In genomic region chr14:99966436-99966835, GRCh38 we compare ENCODE assay signal across 1 cellular context.
TF ChIP-seq lines count a peak whose summit lies in the region.

No MANE protein-coding gene starts in this region.

TF ChIP-seq in H1, 55 proteins besides CTCF, POLR2A, EP300 and RAD21 (continued from another document):
- no peak for TF ChIP-seq KDM4A (IDR thresholded peaks at IDR 0.05; ENCODE audit: low read depth, low read length, severe bottlenecking)
- no peak for TF ChIP-seq GABPA (IDR thresholded peaks at IDR 0.05; ENCODE audit: borderline replicate concordance, insufficient read depth, low read length)
- TF ChIP-seq SP1 (IDR thresholded peaks at IDR 0.05; ENCODE audit: low read depth, low read length) = no peak
- no peak for TF ChIP-seq BCL11A (IDR thresholded peaks at IDR 0.05; ENCODE audit: low read depth in 2 of 2, low read length in 2 of 2)
- TF ChIP-seq RNF2 (IDR thresholded peaks at IDR 0.05; ENCODE audit: borderline replicate concordance, low read depth, low read length, missing control alignments, poor library complexity, severe bottlenecking) = no peak
- no peak for TF ChIP-seq CBX5 (IDR thresholded peaks at IDR 0.05; ENCODE audit: low read depth, low read length)
- TF ChIP-seq HDAC6 (IDR thresholded peaks at IDR 0.05; ENCODE audit: low read depth, low read length) = no peak
- TF ChIP-seq SP2 (IDR thresholded peaks at IDR 0.05; ENCODE audit: low read length) = no peak
- TF ChIP-seq, protein P1, sequence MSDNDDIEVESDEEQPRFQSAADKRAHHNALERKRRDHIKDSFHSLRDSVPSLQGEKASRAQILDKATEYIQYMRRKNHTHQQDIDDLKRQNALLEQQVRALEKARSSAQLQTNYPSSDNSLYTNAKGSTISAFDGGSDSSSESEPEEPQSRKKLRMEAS (IDR thresholded peaks at IDR 0.05) = no peak
TF ChIP-seq in H1: peak in this region for 0.
